9 cellular contexts compared by ENCODE assay signal in genomic region chr11:105609341-105609781, GRCh38. TPM values are rescaled to one million over a fixed set of nuclear protein-coding genes. Genes with fewer than 3 reads are reported as not detected.
A peak's percentile ranks its signal among the peaks of the same experiment; 100 is the strongest.
DNase-seq lines count a peak whose midpoint lies in the region; ATAC-seq, FAIRE-seq and TF ChIP-seq lines count a peak whose summit lies in the region.
"Had no signal": no experiment of that assay in that cellular context is flagged by ENCODE, and none has a peak within 500 bp of the region (broad histone marks: within the 10 kb centered on the region; RNA-seq: fewer than 3 reads in every experiment).

No MANE protein-coding gene starts in this region.

- TF ChIP-seq CTCF in D721Med (IDR thresholded peaks at IDR 0.05; ENCODE audit: insufficient read depth, missing control alignments) = peak; percentile 26
- peak; percentile 59 for TF ChIP-seq CTCF in foreskin keratinocyte (conservative IDR thresholded peaks at IDR 0.05)

- peak; percentile 92 for ATAC-seq in GM19351 (IDR thresholded peaks at IDR 0.05; ENCODE audit: unreplicated experiment)
- ATAC-seq in HG03457 (IDR thresholded peaks at IDR 0.05; ENCODE audit: unreplicated experiment) = peak; percentile 84
- ATAC-seq in foreskin keratinocyte = peak; percentile 92
- peak; percentile 66 to 75 for ATAC-seq in stimulated activated naive B cell treated with anti-CD40 and anti-IgM and Interleukin-4, amounts not matched to agents 10 μg/mL and 1 μg/mL and 100 μg/mL, for 72 hours (replicated peaks)

- H3K9me3 Mint-ChIP-seq in stimulated activated naive B cell treated with anti-CD40 and anti-IgM and Interleukin-4, amounts not matched to agents 10 μg/mL and 1 μg/mL and 100 μg/mL, for 72 hours = peaks cover 2 to 4% of the 10 kb centered on the region in 2 donors

- peaks cover 53% of the 10 kb centered on the region for H3K27me3 ChIP-seq in foreskin keratinocyte

- no peak overlapping the region for H3K27ac Mint-ChIP-seq in stimulated activated naive B cell treated with anti-CD40 and anti-IgM and Interleukin-4, amounts not matched to agents 10 μg/mL and 1 μg/mL and 100 μg/mL, for 72 hours
- H3K27ac Mint-ChIP-seq: activated B cell treated with CpG ODN at 0.5 μM for 24 hours had no signal

- H3K4me3 Mint-ChIP-seq in stimulated activated naive B cell treated with anti-CD40 and anti-IgM and Interleukin-4, amounts not matched to agents 10 μg/mL and 1 μg/mL and 100 μg/mL, for 72 hours = no peak overlapping the region
- H3K4me3 Mint-ChIP-seq: activated B cell treated with CpG ODN at 0.5 μM for 24 hours had no signal

- H3K4me1 Mint-ChIP-seq in stimulated activated naive B cell treated with anti-CD40 and anti-IgM and Interleukin-4, amounts not matched to agents 10 μg/mL and 1 μg/mL and 100 μg/mL, for 72 hours = peaks cover 12 to 17% of the 10 kb centered on the region in 2 donors
- H3K4me1 Mint-ChIP-seq: activated B cell treated with CpG ODN at 0.5 μM for 24 hours had no signal

- H3K36me3 Mint-ChIP-seq in stimulated activated naive B cell treated with anti-CD40 and anti-IgM and Interleukin-4, amounts not matched to agents 10 μg/mL and 1 μg/mL and 100 μg/mL, for 72 hours = no peaks in the 10 kb centered on the region

- H3K27me3 Mint-ChIP-seq in stimulated activated naive B cell treated with anti-CD40 and anti-IgM and Interleukin-4, amounts not matched to agents 10 μg/mL and 1 μg/mL and 100 μg/mL, for 72 hours = peaks cover 37 to 42% of the 10 kb centered on the region in 2 donors

- no peaks in the 10 kb centered on the region for H3K4me1 ChIP-seq in foreskin keratinocyte

- no peak overlapping the region for H3K27ac ChIP-seq in foreskin keratinocyte

- no peak for FAIRE-seq in D721Med (lab: Jason Lieb, UNC)

- DNase-seq in D721Med (ENCODE audit: insufficient read length, low spot score) (no peak), SK-N-DZ (ENCODE audit: low spot score) (peak; percentile 69), foreskin keratinocyte (peak; percentile 10 to 34), hepatic stellate cell (ENCODE audit: low spot score) (no peak), 8988T (no peak)
- DNase-seq in stimulated activated naive B cell treated with anti-CD40 and anti-IgM and Interleukin-4, amounts not matched to agents 10 μg/mL and 1 μg/mL and 100 μg/mL, for 72 hours = peak; percentile 10
- DNase-seq: activated B cell treated with CpG ODN at 0.5 μM for 24 hours had no signal

RNA-seq across cellular contexts. Expression of gene GRIA4, which starts 0.5 kb away (rescaled TPM):
- 42.5 and 43.3 TPM in 2 replicates for polyA plus RNA-seq in SK-N-DZ (2014; cell fraction: cytosol; rRNA removed)
- 28.9 and 39.9 TPM in 2 replicates for polyA plus RNA-seq in SK-N-DZ (2014; cell fraction: nucleus; rRNA removed)
- total RNA-seq in foreskin keratinocyte = not detected in 2 replicates
- not detected in 2 replicates for polyA plus RNA-seq in foreskin keratinocyte
- total RNA-seq: activated B cell treated with CpG ODN at 0.5 μM for 24 hours had no signal

Comparison
In these comparisons a context has a peak if more than half of its experiments do, and no peak if none do; other contexts are left out.
1. DNase-seq: peak in SK-N-DZ (single experiment), foreskin keratinocyte (2 of 2) and stimulated activated naive B cell treated with anti-CD40 and anti-IgM and Interleukin-4, amounts not matched to agents 10 μg/mL and 1 μg/mL and 100 μg/mL, for 72 hours (single experiment); none in D721Med (single experiment), hepatic stellate cell (single experiment) and 8988T (single experiment).
2. Peak in every context shown above with its lines, with median percentiles within 50 percentile points of each other: ATAC-seq.